Comparison of ENCODE assay signal across 9 cellular contexts in genomic region chr6:138086573-138087196, GRCh38. TPM values are rescaled to one million over a fixed set of nuclear protein-coding genes. Genes with fewer than 3 reads are reported as not detected.
DNase-seq lines count a peak whose midpoint lies in the region; ATAC-seq and TF ChIP-seq lines count a peak whose summit lies in the region.
"Had no signal": no experiment of that assay in that cellular context is flagged by ENCODE, and none has a peak within 500 bp of the region (broad histone marks: within the 10 kb centered on the region; RNA-seq: fewer than 3 reads in every experiment).

No MANE protein-coding gene starts in this region.

- no peaks in the 10 kb centered on the region for H3K9me3 ChIP-seq in neural progenitor cell (ENCODE audit: low read depth)
- no peaks in the 10 kb centered on the region for H3K9me3 ChIP-seq in naive thymus-derived CD4-positive, alpha-beta T cell (ENCODE audit: control insufficient read depth in 2 of 3, low read length in 3 of 3)

- no peaks in the 10 kb centered on the region for H3K36me3 ChIP-seq in neural progenitor cell
- no peaks in the 10 kb centered on the region for H3K36me3 ChIP-seq in naive thymus-derived CD4-positive, alpha-beta T cell (ENCODE audit: control insufficient read depth in 2 of 3, insufficient read depth in 3 of 3, low read length in 3 of 3)

- H3K4me2 ChIP-seq in neural progenitor cell = peak overlapping the region; percentile 4

- peaks cover 2% of the 10 kb centered on the region for H3K27me3 Mint-ChIP-seq in neural progenitor cell (ENCODE audit: insufficient read depth, low read depth)
- peaks cover 6 to 45% (median 34%) of the 10 kb centered on the region in 5 donors for H3K27me3 Mint-ChIP-seq in naive thymus-derived CD4-positive, alpha-beta T cell

- H3K27ac ChIP-seq in neural progenitor cell = no peak overlapping the region
- H3K27ac ChIP-seq in naive thymus-derived CD4-positive, alpha-beta T cell (ENCODE audit: low read depth, low read length) = no peak overlapping the region

- ATAC-seq in GM19463 (IDR thresholded peaks at IDR 0.05; ENCODE audit: unreplicated experiment) (peak; percentile 76), GM18867 (IDR thresholded peaks at IDR 0.05; ENCODE audit: unreplicated experiment) (no peak)
- ATAC-seq in naive thymus-derived CD4-positive, alpha-beta T cell = no peak
- ATAC-seq: stimulated activated naive CD8-positive, alpha-beta T cell treated with anti-CD3 and anti-CD28 coated beads, Interleukin-15, amount 100 ng/mL, for 72 hours had no signal

- no peaks in the 10 kb centered on the region for H4K20me1 ChIP-seq in neural progenitor cell (ENCODE audit: low read depth)

- peaks cover 11% of the 10 kb centered on the region for H3F3A ChIP-seq in neural progenitor cell (ENCODE audit: low read depth)

- peak overlapping the region; percentile 9 for H2AFZ ChIP-seq in neural progenitor cell (replicated peaks)

- CTCF ChIA-PET in naive thymus-derived CD4-positive, alpha-beta T cell (lab: Charles Lee) = interaction anchor here (0.6 kb wide), 1 partner anchor 9 kb away, joined by 3 read pairs; no protein-coding TSS in a partner anchor

- H3K9ac ChIP-seq in neural progenitor cell = no peak overlapping the region

- TF ChIP-seq CTCF in choroid plexus epithelial cell (conservative IDR thresholded peaks at IDR 0.05; ENCODE audit: low read depth, low read length) = no peak
- TF ChIP-seq CTCF in neural progenitor cell (IDR thresholded peaks at IDR 0.05) = no peak

- no peaks in the 10 kb centered on the region for H3K27me3 ChIP-seq in neural progenitor cell
- no peaks in the 10 kb centered on the region for H3K27me3 ChIP-seq in naive thymus-derived CD4-positive, alpha-beta T cell (ENCODE audit: control insufficient read depth in 2 of 2, insufficient read depth in 2 of 2, low read length in 2 of 2)

- H3K4me3 Mint-ChIP-seq in neural progenitor cell = no peak overlapping the region
- no peak overlapping the region for H3K4me3 Mint-ChIP-seq in naive thymus-derived CD4-positive, alpha-beta T cell
- H3K4me3 Mint-ChIP-seq: stimulated activated naive CD8-positive, alpha-beta T cell treated with anti-CD3 and anti-CD28 coated beads, Interleukin-15, amount 100 ng/mL, for 72 hours had no signal

- peak; percentile 59 for DNase-seq in NCI-H2196 (lab: John Stamatoyannopoulos, UW; ENCODE audit: unreplicated experiment)
- DNase-seq in choroid plexus epithelial cell (ENCODE audit: low read depth) = peak; percentile 92
- DNase-seq in neural progenitor cell (ENCODE audit: low spot score) = no peak
- DNase-seq in stimulated activated CD4-positive, alpha-beta T cell treated with anti-CD3 and anti-CD28 coated beads, Interleukin-2, amount 100 ng/mL, for 48 hours = no peak
- DNase-seq in naive thymus-derived CD4-positive, alpha-beta T cell = no peak
- no peak for DNase-seq in NCI-H2227 treated with DMSO at 0.1 percent for 48 hours (lab: John Stamatoyannopoulos, UW)
- DNase-seq: stimulated activated naive CD8-positive, alpha-beta T cell treated with anti-CD3 and anti-CD28 coated beads, Interleukin-15, amount 100 ng/mL, for 72 hours had no signal

- no peaks in the 10 kb centered on the region for H3K79me2 ChIP-seq in neural progenitor cell (ENCODE audit: low read depth)

- peaks cover 3% of the 10 kb centered on the region for H3K4me1 Mint-ChIP-seq in neural progenitor cell
- H3K4me1 Mint-ChIP-seq in naive thymus-derived CD4-positive, alpha-beta T cell = no peaks in the 10 kb centered on the region
- H3K4me1 Mint-ChIP-seq: stimulated activated naive CD8-positive, alpha-beta T cell treated with anti-CD3 and anti-CD28 coated beads, Interleukin-15, amount 100 ng/mL, for 72 hours had no signal

- no peak overlapping the region for H3K4me3 ChIP-seq in choroid plexus epithelial cell (ENCODE audit: low read depth, low read length)
- no peak overlapping the region for H3K4me3 ChIP-seq in neural progenitor cell
- H3K4me3 ChIP-seq in naive thymus-derived CD4-positive, alpha-beta T cell (ENCODE audit: low read length) = no peak overlapping the region

- H3K9me3 Mint-ChIP-seq in neural progenitor cell = no peaks in the 10 kb centered on the region
- no peaks in the 10 kb centered on the region for H3K9me3 Mint-ChIP-seq in naive thymus-derived CD4-positive, alpha-beta T cell
- H3K9me3 Mint-ChIP-seq: stimulated activated naive CD8-positive, alpha-beta T cell treated with anti-CD3 and anti-CD28 coated beads, Interleukin-15, amount 100 ng/mL, for 72 hours had no signal

- peaks cover 13% of the 10 kb centered on the region for H3K4me1 ChIP-seq in neural progenitor cell
- no peaks in the 10 kb centered on the region for H3K4me1 ChIP-seq in naive thymus-derived CD4-positive, alpha-beta T cell (ENCODE audit: control insufficient read depth in 2 of 2, insufficient read depth in 2 of 2, low read length in 2 of 2)

- POLR2A ChIA-PET in naive thymus-derived CD4-positive, alpha-beta T cell (lab: Charles Lee) = no interaction called here

- no peak overlapping the region for H3K27ac Mint-ChIP-seq in neural progenitor cell
- no peak overlapping the region for H3K27ac Mint-ChIP-seq in naive thymus-derived CD4-positive, alpha-beta T cell
- H3K27ac Mint-ChIP-seq: stimulated activated naive CD8-positive, alpha-beta T cell treated with anti-CD3 and anti-CD28 coated beads, Interleukin-15, amount 100 ng/mL, for 72 hours had no signal

- intact Hi-C loops in naive thymus-derived CD4-positive, alpha-beta T cell (cut with micrococcal nuclease) = no loop called here

- peaks cover 1% of the 10 kb centered on the region for H3K36me3 Mint-ChIP-seq in neural progenitor cell
- no peaks in the 10 kb centered on the region for H3K36me3 Mint-ChIP-seq in naive thymus-derived CD4-positive, alpha-beta T cell

RNA-seq across cellular contexts. Expression of gene PERP, which starts 20.5 kb away (rescaled TPM):
- total RNA-seq in neural progenitor cell (ENCODE audit: low replicate concordance) = 29.9 and 35.4 TPM in 2 replicates
- 1 to 10 TPM in 2 of 5 experiments, under 1 TPM in 3; 0.45 to 5.9 (median 0.46) TPM for total RNA-seq in naive thymus-derived CD4-positive, alpha-beta T cell
- polyA plus RNA-seq in naive thymus-derived CD4-positive, alpha-beta T cell = under 1 TPM; 0.11 to 0.17 TPM

Comparison
In these comparisons a context has a peak if more than half of its experiments do, and no peak if none do; other contexts are left out.
1. DNase-seq: peak in NCI-H2196 (single experiment) and choroid plexus epithelial cell (single experiment); none in neural progenitor cell (single experiment), stimulated activated CD4-positive, alpha-beta T cell treated with anti-CD3 and anti-CD28 coated beads, Interleukin-2, amount 100 ng/mL, for 48 hours (0 of 2), naive thymus-derived CD4-positive, alpha-beta T cell (0 of 9) and NCI-H2227 treated with DMSO at 0.1 percent for 48 hours (single experiment).